In the genomic region with DNA sequence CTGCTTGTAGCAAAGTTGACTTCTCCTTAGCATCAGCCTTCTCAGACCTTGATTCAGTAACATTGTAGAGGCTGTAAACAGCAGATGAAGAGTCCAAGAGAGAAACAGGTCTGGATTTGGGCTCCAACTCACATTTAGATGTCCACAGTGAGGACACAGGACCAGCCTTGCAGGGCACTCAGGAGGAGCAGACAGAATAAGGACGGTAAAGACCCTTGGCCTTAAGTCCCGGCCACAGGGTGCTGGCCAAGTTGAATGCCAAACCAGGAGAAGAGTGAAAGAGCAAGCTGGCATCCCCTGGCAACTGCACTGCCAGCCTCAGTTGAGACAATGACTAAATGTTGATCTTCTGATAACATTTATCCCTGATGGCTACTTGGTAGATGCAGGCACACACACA, we compare ENCODE assay signal across 18 cellular contexts.
"Had no signal": no experiment of that assay in that cellular context is flagged by ENCODE, and none has a peak within 500 bp of the region (broad histone marks: within the 10 kb centered on the region; RNA-seq: fewer than 3 reads in every experiment).

No MANE protein-coding gene starts in this region.

- DNase-seq: colonic mucosa; effector CD8-positive, alpha-beta T cell; heart right ventricle; hypothalamus; lower lobe of right lung; mesenchymal stem cell; midbrain; naive B cell; small intestine; stimulated activated CD4-positive, alpha-beta T cell treated with anti-CD3 and anti-CD28 coated beads, Interleukin-12 subunit alpha, Interleukin-12 subunit beta, amount 100 ng/mL, for 4 hours; stimulated activated naive CD4-positive, alpha-beta T cell treated with Interleukin-2 at 50 U/mL for 16 hours; thyroid gland; upper lobe of left lung; uterus had no signal

- H3K27ac ChIP-seq: colonic mucosa, heart right ventricle, left lung, lower lobe of right lung, right atrium auricular region, suprapubic skin, thyroid gland, upper lobe of left lung, uterus had no signal

- H3K9me3 ChIP-seq: colonic mucosa, left lung, lower lobe of right lung, right atrium auricular region, suprapubic skin, thyroid gland, upper lobe of left lung, uterus had no signal

- H3K9me3 Mint-ChIP-seq: naive B cell had no signal

- H3K27me3 Mint-ChIP-seq: naive B cell had no signal

- H3K4me1 Mint-ChIP-seq: naive B cell had no signal

- H3K4me1 ChIP-seq: colonic mucosa, heart right ventricle, lower lobe of right lung, right atrium auricular region, suprapubic skin, thyroid gland, upper lobe of left lung, uterus had no signal

- H3K4me3 ChIP-seq: colonic mucosa, heart right ventricle, left lung, lower lobe of right lung, right atrium auricular region, suprapubic skin, thyroid gland, upper lobe of left lung, uterus had no signal

- ATAC-seq: heart right ventricle, left lung, lower lobe of right lung had no signal

- H3K27ac Mint-ChIP-seq: nephron had no signal

- H3K27me3 ChIP-seq: colonic mucosa, heart right ventricle, left lung, right atrium auricular region, suprapubic skin, thyroid gland, upper lobe of left lung, uterus had no signal

- H3K4me3 Mint-ChIP-seq: naive B cell, nephron had no signal

- H3K36me3 ChIP-seq: uterus had no signal
